ENCODE assay signal across 8 cellular contexts in the genomic region with DNA sequence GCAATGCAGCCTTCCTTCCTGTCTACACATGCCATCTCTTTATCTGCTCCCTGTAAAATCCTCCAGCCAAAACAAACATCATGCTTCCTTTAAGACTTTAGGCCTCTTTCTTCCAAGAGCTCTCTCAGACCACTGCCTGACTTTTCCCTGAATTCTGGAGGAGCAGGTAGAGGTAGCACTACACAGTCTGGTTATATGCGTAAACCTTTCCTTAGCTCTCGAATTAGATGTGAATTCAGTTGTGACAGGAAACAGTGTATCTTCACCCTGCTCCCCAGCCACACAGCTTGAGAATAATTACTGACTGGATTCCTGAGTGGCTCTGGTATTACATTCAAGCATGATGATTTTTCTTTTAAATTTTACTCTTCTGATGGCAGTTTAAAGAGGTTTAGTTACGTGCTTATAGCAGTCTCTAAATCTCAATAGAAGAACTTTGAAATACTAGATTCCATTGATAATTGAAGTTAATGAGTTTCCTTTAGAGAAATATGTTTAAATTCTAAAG.
DNase-seq lines count a peak whose midpoint lies in the region; ATAC-seq and TF ChIP-seq lines count a peak whose summit lies in the region.

No MANE protein-coding gene starts in this region.

- no peaks in the 10 kb centered on the region; the same call in 1 of the 2 replicates for H3F3A ChIP-seq in Loucy (ENCODE audit: low read depth)

- CTCF ChIA-PET in A673 (lab: Charles Lee), result no interaction called here

- no peaks in the 10 kb centered on the region for H3K27me3 Mint-ChIP-seq in mesothelial cell of epicardium (ENCODE audit: low read depth)

- H3K4me1 ChIP-seq in A673 (ENCODE audit: insufficient read depth, low read length, poor library complexity, severe bottlenecking) (peaks cover 88% of the 10 kb centered on the region), Loucy (ENCODE audit: insufficient read depth, low read length, poor library complexity, severe bottlenecking) (peaks cover 53% of the 10 kb centered on the region), duodenal mucosa (ENCODE audit: control insufficient read depth in 1 of 2, insufficient read depth in 2 of 2, low read length in 2 of 2) (peaks cover 56 to 94% of the 10 kb centered on the region in 2 donors)

- no peaks in the 10 kb centered on the region for H3K9me3 Mint-ChIP-seq in mesothelial cell of epicardium

- no TSS peak for BruUV-seq in A673 (replicated peaks; lab: Mats Ljungman, UMichigan)

- POLR2A ChIA-PET in A673 (lab: Charles Lee; ENCODE audit: low non-redundant PET), result no interaction called here

- H3K4me1 Mint-ChIP-seq in mesothelial cell of epicardium, result peaks cover 69% of the 10 kb centered on the region

- H3K27me3 ChIP-seq in A673 (replicated peaks; ENCODE audit: insufficient read depth, low read depth, low read length, poor library complexity), result no peaks in the 10 kb centered on the region
- H3K27me3 ChIP-seq in Loucy (ENCODE audit: insufficient read depth, low read length, poor library complexity, severe bottlenecking), result no peaks in the 10 kb centered on the region
- H3K27me3 ChIP-seq in duodenal mucosa (ENCODE audit: control insufficient read depth in 1 of 2, insufficient read depth in 2 of 2, low read length in 2 of 2), result no peaks in the 10 kb centered on the region

- peak overlapping the region; percentile 10 for H3K9ac ChIP-seq in Loucy (ENCODE audit: low read depth, low read length, poor library complexity, severe bottlenecking)
- no peak overlapping the region for H3K9ac ChIP-seq in duodenal mucosa (ENCODE audit: low read depth in 1 of 2, low read length in 2 of 2)

- peaks cover 4% of the 10 kb centered on the region for H3K36me3 Mint-ChIP-seq in mesothelial cell of epicardium

- H3K36me3 ChIP-seq in A673 (ENCODE audit: insufficient read depth, low read length, poor library complexity, severe bottlenecking) (no peaks in the 10 kb centered on the region), Loucy (ENCODE audit: insufficient read depth, low read length) (no peaks in the 10 kb centered on the region), duodenal mucosa (ENCODE audit: control insufficient read depth in 1 of 2, insufficient read depth in 2 of 2, low read length in 2 of 2) (no peaks in the 10 kb centered on the region)

- H3K27ac Mint-ChIP-seq in mesothelial cell of epicardium, result peak overlapping the region; percentile 81

- H3K27ac ChIP-seq in A673 (ENCODE audit: low read depth, low read length, poor library complexity, severe bottlenecking) (peak overlapping the region; percentile 37), duodenal mucosa (ENCODE audit: low read depth, low read length) (peak overlapping the region; percentile 20)

- no peaks in the 10 kb centered on the region for H4K20me1 ChIP-seq in Loucy (ENCODE audit: insufficient read depth, low read length, poor library complexity, severe bottlenecking)

- DNase-seq in A673 (ENCODE audit: low spot score), result no peak
- no peak for DNase-seq in mesothelial cell of epicardium (ENCODE audit: low spot score in 2 of 2, unreplicated experiment in 2 of 2)
- no peak for DNase-seq in NCI-H2029 (lab: John Stamatoyannopoulos, UW)
- DNase-seq in NCI-H446 (lab: John Stamatoyannopoulos, UW), result no peak

- H3K9me3 ChIP-seq in A673 (ENCODE audit: low read depth, low read length, poor library complexity, severe bottlenecking), result no peaks in the 10 kb centered on the region
- H3K9me3 ChIP-seq in Loucy (ENCODE audit: insufficient read depth, low read depth, low read length), result no peaks in the 10 kb centered on the region
- H3K9me3 ChIP-seq in duodenal mucosa (ENCODE audit: control insufficient read depth in 1 of 2, low read length in 2 of 2), result no peaks in the 10 kb centered on the region

- TF ChIP-seq CTCF in A673 (conservative IDR thresholded peaks at IDR 0.05; ENCODE audit: low read depth, low read length) (no peak), Loucy (conservative IDR thresholded peaks at IDR 0.05; ENCODE audit: low read length) (no peak), mesothelial cell of epicardium (IDR thresholded peaks at IDR 0.05; ENCODE audit: unreplicated experiment) (no peak)

- peak overlapping the region; percentile 54 for H3K4me2 ChIP-seq in Loucy (ENCODE audit: low read depth, low read length, poor library complexity, severe bottlenecking)

- H2AFZ ChIP-seq in Loucy (ENCODE audit: low read length), result no peak overlapping the region

- no peak for ATAC-seq in GM21447 (IDR thresholded peaks at IDR 0.05; ENCODE audit: unreplicated experiment)
- ATAC-seq in HG03135 (IDR thresholded peaks at IDR 0.05; ENCODE audit: unreplicated experiment), result no peak

- no peak overlapping the region for H3K4me3 Mint-ChIP-seq in mesothelial cell of epicardium

- no peaks in the 10 kb centered on the region for H3K9me2 ChIP-seq in Loucy (replicated peaks; ENCODE audit: low read depth, low read length)

- no peak overlapping the region for H3K4me3 ChIP-seq in A673 (ENCODE audit: low read depth, low read length, poor library complexity, severe bottlenecking)
- H3K4me3 ChIP-seq in Loucy (ENCODE audit: low read length, poor library complexity, severe bottlenecking), result no peak overlapping the region
- no peak overlapping the region for H3K4me3 ChIP-seq in duodenal mucosa (ENCODE audit: low read depth in 1 of 2, low read length in 2 of 2)

- peaks cover 10% of the 10 kb centered on the region; the same call in 1 of the 2 replicates for H3K79me2 ChIP-seq in Loucy (ENCODE audit: insufficient read depth, low read length)

- intact Hi-C loops in A673 (cut with micrococcal nuclease; ENCODE audit: unreplicated experiment), result loop anchor here (2.0 kb wide), 1 partner anchor 97 kb away; no protein-coding TSS in a partner anchor
